ENCODE assay signal across 14 cellular contexts in genomic region chr1:218476385-218476784, GRCh38.
DNase-seq lines count a peak whose midpoint lies in the region; ATAC-seq and TF ChIP-seq lines count a peak whose summit lies in the region.
"Had no signal": no experiment of that assay in that cellular context is flagged by ENCODE, and none has a peak within 500 bp of the region (broad histone marks: within the 10 kb centered on the region; RNA-seq: fewer than 3 reads in every experiment).

No MANE protein-coding gene starts in this region.

- H2BK120ac ChIP-seq in mesendoderm (ENCODE audit: low read depth, low read length) = no peak overlapping the region

- no peak overlapping the region for H3K9ac ChIP-seq in mesendoderm (ENCODE audit: low read length)

- H3K4me3 ChIP-seq in cardiac fibroblast (replicated peaks in 1 of 2; ENCODE audit: low read depth in 2 of 2, low read length in 2 of 2) (no peak overlapping the region), mesendoderm (ENCODE audit: low read length) (no peak overlapping the region)

- DNase-seq in AG20443 (ENCODE audit: low spot score) = peak; percentile 52
- DNase-seq in LHCN-M2 (ENCODE audit: low read depth) = peak; percentile 88
- peak; percentile 60 to 92 for DNase-seq in cardiac fibroblast (ENCODE audit: low read depth in 2 of 2)
- peak; percentile 65 for DNase-seq in mesendoderm
- no peak for DNase-seq in posterior vena cava (ENCODE audit: low spot score)
- no peak for DNase-seq in effector CD4-positive, alpha-beta T cell
- DNase-seq: activated T-cell treated with anti-CD3 and anti-CD28 coated beads, Interleukin-2, amount 50 U/mL, for 4 hours; central memory CD4-positive, alpha-beta T cell; NCI-H1436 treated with DMSO at 0.1 percent for 48 hours had no signal

- H4K5ac ChIP-seq in mesendoderm (ENCODE audit: low read length) = no peak overlapping the region

- H3K56ac ChIP-seq in mesendoderm (ENCODE audit: low read length) = no peak overlapping the region

- no peaks in the 10 kb centered on the region for H3K36me3 ChIP-seq in mesendoderm (ENCODE audit: control insufficient read depth, insufficient read depth, low read length)

- TF ChIP-seq CTCF in cardiac fibroblast (IDR thresholded peaks at IDR 0.05; ENCODE audit: low read depth, low read length) = no peak

- H3K27me3 ChIP-seq in mesendoderm (ENCODE audit: insufficient read depth, low read length, poor library complexity) = no peaks in the 10 kb centered on the region

- H4K8ac ChIP-seq in mesendoderm (ENCODE audit: low read depth, low read length) = no peak overlapping the region

- no peak overlapping the region for H3K27ac ChIP-seq in mesendoderm (ENCODE audit: low read depth, low read length)
- H3K27ac ChIP-seq: HL-60, VCaP had no signal

- no CpG with 5 or more reads among the region's 3 CpGs for WGBS in mesendoderm (ENCODE audit: extremely low coverage, insufficient coverage, low lambda C conversion rate)

- H3K79me1 ChIP-seq in mesendoderm (ENCODE audit: low read length) = no peaks in the 10 kb centered on the region

- no peaks in the 10 kb centered on the region for H3K4me1 ChIP-seq in mesendoderm (ENCODE audit: control insufficient read depth, low read depth, low read length)

- ATAC-seq in HG02571 (IDR thresholded peaks at IDR 0.05; ENCODE audit: unreplicated experiment) = no peak
- no peak for ATAC-seq in GM19455 (IDR thresholded peaks at IDR 0.05; ENCODE audit: unreplicated experiment)
- ATAC-seq: activated T-cell treated with anti-CD3 and anti-CD28 coated beads, Interleukin-2, amount 50 U/mL, for 4 hours; stimulated activated memory B cell treated with anti-CD40 and anti-IgM and Interleukin-4, amounts not matched to agents 10 μg/mL and 1 μg/mL and 100 μg/mL, for 72 hours had no signal

- H3K4ac ChIP-seq in mesendoderm (ENCODE audit: low read depth, low read length) = no peak overlapping the region

- H2BK5ac ChIP-seq in mesendoderm (ENCODE audit: low read length) = no peak overlapping the region

- no peak overlapping the region for H3K18ac ChIP-seq in mesendoderm (ENCODE audit: low read length)

- intact Hi-C loops in posterior vena cava (cut with DNase I) = no loop called here

- no peak overlapping the region for H3K23ac ChIP-seq in mesendoderm (ENCODE audit: low read length)

- no peak overlapping the region for H3K4me2 ChIP-seq in mesendoderm (ENCODE audit: low read length)

- H3K79me2 ChIP-seq in mesendoderm (ENCODE audit: control insufficient read depth, insufficient read depth, low read length) = no peaks in the 10 kb centered on the region

- no peak overlapping the region for H2AK5ac ChIP-seq in mesendoderm (ENCODE audit: low read length)

- no peak overlapping the region for H2BK15ac ChIP-seq in mesendoderm (replicated peaks; ENCODE audit: low read depth)

Comparison
In these comparisons a context has a peak if more than half of its experiments do, and no peak if none do; other contexts are left out.
1. DNase-seq: peak in AG20443 (single experiment), LHCN-M2 (single experiment), cardiac fibroblast (2 of 2) and mesendoderm (single experiment); none in posterior vena cava (single experiment) and effector CD4-positive, alpha-beta T cell (single experiment).